Comparison of ENCODE assay signal across 8 cellular contexts in the genomic region with DNA sequence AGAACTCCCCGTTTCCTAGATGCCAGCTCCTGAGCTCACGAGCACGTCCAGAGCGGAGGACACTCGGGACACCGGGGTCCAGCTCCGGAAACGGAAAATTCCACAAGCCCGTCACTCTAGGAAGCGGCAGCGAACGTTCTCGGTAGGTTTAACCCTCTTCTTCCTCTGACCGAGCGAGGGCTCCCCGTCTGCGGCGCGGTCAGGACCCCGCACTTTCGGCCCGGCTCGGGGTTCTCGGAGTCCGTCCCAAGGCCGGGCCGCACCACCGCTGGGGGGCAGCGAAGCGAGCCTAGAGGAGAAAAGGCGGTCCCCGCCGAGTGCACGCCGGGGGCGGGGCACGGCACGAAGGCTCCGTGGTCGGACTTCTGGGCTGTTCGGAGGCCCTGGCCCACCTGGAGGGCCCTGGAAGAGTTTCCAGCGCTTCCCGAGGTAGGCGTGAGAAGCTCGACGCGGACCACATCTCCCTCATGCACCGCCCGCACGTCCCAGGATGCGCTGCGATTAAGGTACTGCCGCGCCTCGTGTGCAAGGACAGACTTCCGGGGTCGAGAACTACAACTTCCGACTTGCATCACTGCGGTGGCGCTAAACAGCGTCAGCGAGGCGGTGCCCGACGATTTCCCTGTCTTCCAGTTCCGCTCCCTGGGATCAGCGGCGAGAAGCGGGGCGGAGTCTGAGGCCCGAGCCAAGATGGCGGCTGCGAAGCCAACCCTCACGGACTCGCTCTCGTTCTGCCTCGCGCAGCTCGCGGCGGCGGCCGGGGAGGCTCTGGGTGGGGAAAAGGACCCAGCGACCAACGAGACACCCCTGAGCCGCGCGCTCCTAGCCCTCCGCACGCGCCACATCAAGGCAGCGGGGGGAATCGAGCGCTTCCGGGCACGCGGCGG. TPM values are rescaled to one million over a fixed set of nuclear protein-coding genes. Genes with fewer than 3 reads are reported as not detected.
DNase-seq lines count a peak whose midpoint lies in the region; ATAC-seq and TF ChIP-seq lines count a peak whose summit lies in the region.

Gene ARMC5, plus strand, starts transcription at position 667 of the 887 bp plus-strand sequence. Its CDS starts 24 bp downstream, at position 691.

- H3K27me3 Mint-ChIP-seq in T-helper 1 cell treated with Interleukin-12 subunit alpha and Interleukin-12 subunit beta and Interleukin-4 antibody, amounts not matched to agents 30 μg/mL and 1 μg/mL, for 36 hours (ENCODE audit: low read depth): no peaks in the 10 kb centered on the region

- H3K27me3 ChIP-seq in left ventricle myocardium inferior (ENCODE audit: low read depth): no peaks in the 10 kb centered on the region
- no peaks in the 10 kb centered on the region for H3K27me3 ChIP-seq in psoas muscle (ENCODE audit: insufficient read depth in 3 of 3, low read length in 2 of 3)
- no peaks in the 10 kb centered on the region for H3K27me3 ChIP-seq in uterus

- H3K4me1 ChIP-seq in left ventricle myocardium inferior (peaks cover 61% of the 10 kb centered on the region), psoas muscle (peaks cover 54% of the 10 kb centered on the region), uterus (peaks cover 0 to 17% of the 10 kb centered on the region in 2 donors)

- H3K4me3 Mint-ChIP-seq in T-helper 1 cell treated with Interleukin-12 subunit alpha and Interleukin-12 subunit beta and Interleukin-4 antibody, amounts not matched to agents 30 μg/mL and 1 μg/mL, for 36 hours: peak within 1 kb of the TSS; percentile 87

- intact Hi-C loops in left ventricle myocardium inferior (cut with micrococcal nuclease): loop anchor here (10.0 kb wide), 1 partner anchor 474 kb away; the partner anchor contains the start of gene HSD3B7
- intact Hi-C loops in psoas muscle (cut with DNase I): loop anchor here (2.0 to 10.0 kb wide), 2 partner anchors 50 to 244 kb away; partner anchors contain the start of genes PYDC1 (in 1 of the 2), RUSF1 (in 1 of the 2) and TRIM72 (in 1 of the 2)
- intact Hi-C loops in uterus (cut with DNase I; ENCODE audit: low total_unique reads): no loop called here

- H3K4me1 Mint-ChIP-seq in T-helper 1 cell treated with Interleukin-12 subunit alpha and Interleukin-12 subunit beta and Interleukin-4 antibody, amounts not matched to agents 30 μg/mL and 1 μg/mL, for 36 hours (ENCODE audit: low read depth): peaks cover 35% of the 10 kb centered on the region

- peaks cover 15% of the 10 kb centered on the region for H3K36me3 Mint-ChIP-seq in T-helper 1 cell treated with Interleukin-12 subunit alpha and Interleukin-12 subunit beta and Interleukin-4 antibody, amounts not matched to agents 30 μg/mL and 1 μg/mL, for 36 hours (ENCODE audit: low read depth)

- peak; percentile 71 for TF ChIP-seq CTCF in left ventricle myocardium inferior (IDR thresholded peaks at IDR 0.05; ENCODE audit: borderline replicate concordance)
- TF ChIP-seq CTCF in psoas muscle (IDR thresholded peaks at IDR 0.05): peak; percentile 65
- TF ChIP-seq CTCF in uterus (IDR thresholded peaks at IDR 0.05): peak; percentile 61 to 79 (median 76)

- DNase-seq in NCI-H1694 (lab: John Stamatoyannopoulos, UW) (peak; percentile 93), amygdala (lab: John Stamatoyannopoulos, UW) (peak; percentile 88 to 99 (median 97)), left ventricle myocardium inferior (peak; percentile 97), psoas muscle (peak; percentile 97 to 99), uterus (peak; percentile 96 to 98)

- H3K4me3 ChIP-seq in left ventricle myocardium inferior (peak within 1 kb of the TSS; percentile 83), psoas muscle (peak within 1 kb of the TSS; percentile 98), uterus (peak within 1 kb of the TSS; percentile 85 to 97)

- H3K9me3 ChIP-seq in left ventricle myocardium inferior (replicated peaks) (no peaks in the 10 kb centered on the region), psoas muscle (no peaks in the 10 kb centered on the region), uterus (no peaks in the 10 kb centered on the region)

- TF ChIP-seq POLR2A in GM15510 (IDR thresholded peaks at IDR 0.05; ENCODE audit: borderline replicate concordance, extremely low read depth, insufficient read length) (peak; percentile 78), uterus (IDR thresholded peaks at IDR 0.05) (peak in 1 of 2 donors; percentile 78)

- H3K27ac Mint-ChIP-seq in T-helper 1 cell treated with Interleukin-12 subunit alpha and Interleukin-12 subunit beta and Interleukin-4 antibody, amounts not matched to agents 30 μg/mL and 1 μg/mL, for 36 hours: peak within 1 kb of the TSS; percentile 96

- 0 to 1% (median 0%) methylated on average over 92 to 98 of the region's 98 CpGs for WGBS in psoas muscle, 3 donors

- no peaks in the 10 kb centered on the region for H3K9me3 Mint-ChIP-seq in T-helper 1 cell treated with Interleukin-12 subunit alpha and Interleukin-12 subunit beta and Interleukin-4 antibody, amounts not matched to agents 30 μg/mL and 1 μg/mL, for 36 hours

- H3K27ac ChIP-seq in left ventricle myocardium inferior (replicated peaks) (peak within 1 kb of the TSS; percentile 99), psoas muscle (peak within 1 kb of the TSS; percentile 100), uterus (peak within 1 kb of the TSS; percentile 98 to 100)

- ATAC-seq in HG02885 (IDR thresholded peaks at IDR 0.05; ENCODE audit: poor library complexity, unreplicated experiment) (peak; percentile 73), psoas muscle (peak; percentile 78 to 85 (median 82))

- H3K36me3 ChIP-seq in left ventricle myocardium inferior: peaks cover 22% of the 10 kb centered on the region
- H3K36me3 ChIP-seq in psoas muscle (ENCODE audit: insufficient read depth in 1 of 2, low read depth in 1 of 2): peaks cover 6 to 34% of the 10 kb centered on the region in 2 donors
- no peaks in the 10 kb centered on the region for H3K36me3 ChIP-seq in uterus

RNA-seq across cellular contexts. Expression of gene ARMC5, which starts in this region (rescaled TPM):
- total RNA-seq in left ventricle myocardium inferior: 5.8 TPM
- total RNA-seq in psoas muscle: 10 to 100 TPM; 10.1 to 18.7 (median 13.1) TPM
- 10 to 100 TPM in 1 of 3 donors, 1 to 10 TPM in 2; 6.5 to 11.7 (median 8.5) TPM for polyA plus RNA-seq in psoas muscle
- 10 to 100 TPM in 2 of 4 donors, 1 to 10 TPM in 2; 2.1 to 12.7 (median 8.0) TPM for total RNA-seq in uterus

Comparison
In these comparisons a context has a peak if more than half of its experiments do, and no peak if none do; other contexts are left out.
1. Peak in every context shown above with its lines: DNase-seq, ATAC-seq, H3K4me3 ChIP-seq and H3K27ac ChIP-seq.